Comparison of ENCODE assay signal across 1 cellular context in the genomic region with DNA sequence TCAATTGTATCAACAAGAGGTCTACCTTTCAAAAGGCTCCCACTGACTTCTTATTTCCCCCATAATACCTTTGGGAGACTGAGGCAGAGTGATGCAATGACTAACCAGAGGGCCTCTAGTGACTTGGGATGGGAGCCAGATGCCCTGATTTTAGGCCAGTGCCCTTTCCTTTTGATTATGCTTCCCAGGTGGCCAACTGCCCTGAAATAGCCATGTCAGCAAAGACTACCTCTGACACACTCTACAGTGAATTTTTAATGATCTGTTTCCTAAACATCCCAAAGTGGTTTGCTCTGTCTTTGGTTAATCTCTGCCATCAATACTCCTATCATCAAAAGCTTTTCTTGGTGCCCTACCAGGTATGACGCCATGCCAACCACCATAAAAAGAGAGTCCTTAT.
TF ChIP-seq lines count a peak whose summit lies in the region.

No MANE protein-coding gene starts in this region.

TF ChIP-seq in HCT116, 20 proteins besides CTCF, POLR2A, EP300 and RAD21 (continued from another document):
- TF ChIP-seq, protein P1, sequence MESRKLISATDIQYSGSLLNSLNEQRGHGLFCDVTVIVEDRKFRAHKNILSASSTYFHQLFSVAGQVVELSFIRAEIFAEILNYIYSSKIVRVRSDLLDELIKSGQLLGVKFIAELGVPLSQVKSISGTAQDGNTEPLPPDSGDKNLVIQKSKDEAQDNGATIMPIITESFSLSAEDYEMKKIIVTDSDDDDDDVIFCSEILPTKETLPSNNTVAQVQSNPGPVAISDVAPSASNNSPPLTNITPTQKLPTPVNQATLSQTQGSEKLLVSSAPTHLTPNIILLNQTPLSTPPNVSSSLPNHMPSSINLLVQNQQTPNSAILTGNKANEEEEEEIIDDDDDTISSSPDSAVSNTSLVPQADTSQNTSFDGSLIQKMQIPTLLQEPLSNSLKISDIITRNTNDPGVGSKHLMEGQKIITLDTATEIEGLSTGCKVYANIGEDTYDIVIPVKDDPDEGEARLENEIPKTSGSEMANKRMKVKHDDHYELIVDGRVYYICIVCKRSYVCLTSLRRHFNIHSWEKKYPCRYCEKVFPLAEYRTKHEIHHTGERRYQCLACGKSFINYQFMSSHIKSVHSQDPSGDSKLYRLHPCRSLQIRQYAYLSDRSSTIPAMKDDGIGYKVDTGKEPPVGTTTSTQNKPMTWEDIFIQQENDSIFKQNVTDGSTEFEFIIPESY (IDR thresholded peaks at IDR 0.05; ENCODE audit: extremely low read depth, insufficient replicate concordance, low read length), result no peak
- TF ChIP-seq ZNF274 (IDR thresholded peaks at IDR 0.05; ENCODE audit: low read depth, low read length) (no peak), CEBPB (IDR thresholded peaks at IDR 0.05; ENCODE audit: low read depth) (no peak), EGR1 (IDR thresholded peaks at IDR 0.05; ENCODE audit: low read depth) (no peak), SRF (IDR thresholded peaks at IDR 0.05; ENCODE audit: low read depth) (no peak), ZFX (IDR thresholded peaks at IDR 0.05) (no peak), ELF1 (IDR thresholded peaks at IDR 0.05; ENCODE audit: borderline replicate concordance, low read depth) (no peak), TCF7L2 (IDR thresholded peaks at IDR 0.05; ENCODE audit: borderline replicate concordance, extremely low read depth, insufficient read depth, insufficient read length) (no peak), SP1 (IDR thresholded peaks at IDR 0.05; ENCODE audit: low read depth) (no peak), FOSL1 (IDR thresholded peaks at IDR 0.05; ENCODE audit: low read depth) (no peak), SIN3A (IDR thresholded peaks at IDR 0.05; ENCODE audit: low read depth) (no peak), POLR2AphosphoS5 (IDR thresholded peaks at IDR 0.05; ENCODE audit: low read depth, low read length) (no peak), EZH2phosphoT487 (IDR thresholded peaks at IDR 0.05; ENCODE audit: borderline replicate concordance) (no peak)
- TF ChIP-seq, protein P2, sequence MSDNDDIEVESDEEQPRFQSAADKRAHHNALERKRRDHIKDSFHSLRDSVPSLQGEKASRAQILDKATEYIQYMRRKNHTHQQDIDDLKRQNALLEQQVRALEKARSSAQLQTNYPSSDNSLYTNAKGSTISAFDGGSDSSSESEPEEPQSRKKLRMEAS (IDR thresholded peaks at IDR 0.05), result no peak
- TF ChIP-seq, protein P3, sequence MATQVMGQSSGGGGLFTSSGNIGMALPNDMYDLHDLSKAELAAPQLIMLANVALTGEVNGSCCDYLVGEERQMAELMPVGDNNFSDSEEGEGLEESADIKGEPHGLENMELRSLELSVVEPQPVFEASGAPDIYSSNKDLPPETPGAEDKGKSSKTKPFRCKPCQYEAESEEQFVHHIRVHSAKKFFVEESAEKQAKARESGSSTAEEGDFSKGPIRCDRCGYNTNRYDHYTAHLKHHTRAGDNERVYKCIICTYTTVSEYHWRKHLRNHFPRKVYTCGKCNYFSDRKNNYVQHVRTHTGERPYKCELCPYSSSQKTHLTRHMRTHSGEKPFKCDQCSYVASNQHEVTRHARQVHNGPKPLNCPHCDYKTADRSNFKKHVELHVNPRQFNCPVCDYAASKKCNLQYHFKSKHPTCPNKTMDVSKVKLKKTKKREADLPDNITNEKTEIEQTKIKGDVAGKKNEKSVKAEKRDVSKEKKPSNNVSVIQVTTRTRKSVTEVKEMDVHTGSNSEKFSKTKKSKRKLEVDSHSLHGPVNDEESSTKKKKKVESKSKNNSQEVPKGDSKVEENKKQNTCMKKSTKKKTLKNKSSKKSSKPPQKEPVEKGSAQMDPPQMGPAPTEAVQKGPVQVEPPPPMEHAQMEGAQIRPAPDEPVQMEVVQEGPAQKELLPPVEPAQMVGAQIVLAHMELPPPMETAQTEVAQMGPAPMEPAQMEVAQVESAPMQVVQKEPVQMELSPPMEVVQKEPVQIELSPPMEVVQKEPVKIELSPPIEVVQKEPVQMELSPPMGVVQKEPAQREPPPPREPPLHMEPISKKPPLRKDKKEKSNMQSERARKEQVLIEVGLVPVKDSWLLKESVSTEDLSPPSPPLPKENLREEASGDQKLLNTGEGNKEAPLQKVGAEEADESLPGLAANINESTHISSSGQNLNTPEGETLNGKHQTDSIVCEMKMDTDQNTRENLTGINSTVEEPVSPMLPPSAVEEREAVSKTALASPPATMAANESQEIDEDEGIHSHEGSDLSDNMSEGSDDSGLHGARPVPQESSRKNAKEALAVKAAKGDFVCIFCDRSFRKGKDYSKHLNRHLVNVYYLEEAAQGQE (IDR thresholded peaks at IDR 0.05; ENCODE audit: low read depth), result no peak
